In genomic region chr15:89998141-89998661, GRCh38 we compare ENCODE assay signal across 11 cellular contexts. TPM values are rescaled to one million over a fixed set of nuclear protein-coding genes. Genes with fewer than 3 reads are reported as not detected.
DNase-seq lines count a peak whose midpoint lies in the region; ATAC-seq, FAIRE-seq and TF ChIP-seq lines count a peak whose summit lies in the region.
"Had no signal": no experiment of that assay in that cellular context is flagged by ENCODE, and none has a peak within 500 bp of the region (broad histone marks: within the 10 kb centered on the region; RNA-seq: fewer than 3 reads in every experiment).

No MANE protein-coding gene starts in this region.

- H3K27ac ChIP-seq in OCI-LY7 (ENCODE audit: low read depth, low read length, poor library complexity, severe bottlenecking) (no peak overlapping the region), psoas muscle (no peak overlapping the region), Karpas-422 (ENCODE audit: low read length) (no peak overlapping the region)
- H3K27ac ChIP-seq: gastrocnemius medialis had no signal

- peaks cover 30% of the 10 kb centered on the region for H3K4me1 ChIP-seq in OCI-LY7 (ENCODE audit: insufficient read depth, low read length, poor library complexity, severe bottlenecking)
- H3K4me1 ChIP-seq in psoas muscle = peaks cover 13% of the 10 kb centered on the region
- peaks cover 20% of the 10 kb centered on the region for H3K4me1 ChIP-seq in Karpas-422 (ENCODE audit: low read length)

- H3K9ac ChIP-seq in Karpas-422 (ENCODE audit: low read length) = no peak overlapping the region

- FAIRE-seq in H54 (lab: Jason Lieb, UNC) = peak; percentile 38

- no peak overlapping the region for H3K4me3 Mint-ChIP-seq in activated CD8-positive, alpha-beta memory T cell treated with anti-CD3 and anti-CD28 coated beads, Interleukin-2, amount 10 ng/mL, durations not matched to agents 7 days and 5 days
- H3K4me3 Mint-ChIP-seq: GM23338 had no signal

- 55 to 68% (median 62%) methylated on average over 5 of the region's 5 CpGs for WGBS in psoas muscle, 3 donors

- no peak overlapping the region for H3K4me3 ChIP-seq in OCI-LY7 (ENCODE audit: low read depth, low read length, poor library complexity, severe bottlenecking)
- H3K4me3 ChIP-seq in epithelial cell of esophagus (ENCODE audit: low read length) = no peak overlapping the region
- no peak overlapping the region for H3K4me3 ChIP-seq in psoas muscle
- H3K4me3 ChIP-seq in Karpas-422 (ENCODE audit: low read length) = no peak overlapping the region
- H3K4me3 ChIP-seq: gastrocnemius medialis had no signal

- H3K4me1 Mint-ChIP-seq in activated CD8-positive, alpha-beta memory T cell treated with anti-CD3 and anti-CD28 coated beads, Interleukin-2, amount 10 ng/mL, durations not matched to agents 7 days and 5 days = peaks cover 24% of the 10 kb centered on the region

- H3K36me3 Mint-ChIP-seq in activated CD8-positive, alpha-beta memory T cell treated with anti-CD3 and anti-CD28 coated beads, Interleukin-2, amount 10 ng/mL, durations not matched to agents 7 days and 5 days = peaks cover 4% of the 10 kb centered on the region

- peak; percentile 46 to 59 (median 51) for ATAC-seq in psoas muscle
- ATAC-seq in activated CD8-positive, alpha-beta memory T cell treated with anti-CD3 and anti-CD28 coated beads, Interleukin-2, amount 10 ng/mL, durations not matched to agents 7 days and 5 days = no peak
- ATAC-seq: gastrocnemius medialis, GM23338 had no signal

- no peak overlapping the region for H2AFZ ChIP-seq in OCI-LY7 (ENCODE audit: low read length)
- no peak overlapping the region for H2AFZ ChIP-seq in Karpas-422 (ENCODE audit: low read length)
- H2AFZ ChIP-seq: GM23338 had no signal

- DNase-seq in H54 (ENCODE audit: insufficient read length, low spot score) = peak; percentile 90
- no peak for DNase-seq in OCI-LY7 (ENCODE audit: low spot score)
- DNase-seq in epithelial cell of esophagus (ENCODE audit: low read depth) = peak; percentile 80
- DNase-seq in psoas muscle = no peak
- no peak for DNase-seq in stimulated activated CD4-positive, alpha-beta T cell treated with anti-CD3 and anti-CD28 coated beads, Interleukin-4, amount 100 ng/mL, for 24 hours
- DNase-seq in AML-193 (lab: John Stamatoyannopoulos, UW) = no peak
- no peak for DNase-seq in activated CD8-positive, alpha-beta memory T cell treated with anti-CD3 and anti-CD28 coated beads, Interleukin-2, amount 10 ng/mL, durations not matched to agents 7 days and 5 days
- no peak for DNase-seq in Karpas-422
- DNase-seq: gastrocnemius medialis, KBM-7 had no signal

- H4K20me1 ChIP-seq in OCI-LY7 (ENCODE audit: insufficient read depth, low read length) (no peaks in the 10 kb centered on the region), Karpas-422 (ENCODE audit: insufficient read depth, low read depth, low read length) (no peaks in the 10 kb centered on the region)

- H3K36me3 ChIP-seq in OCI-LY7 (ENCODE audit: insufficient read depth, low read length) (no peaks in the 10 kb centered on the region), psoas muscle (ENCODE audit: insufficient read depth in 1 of 2, low read depth in 1 of 2) (no peaks in the 10 kb centered on the region), Karpas-422 (ENCODE audit: insufficient read depth, low read length) (no peaks in the 10 kb centered on the region)
- H3K36me3 ChIP-seq: gastrocnemius medialis had no signal

- H3K79me2 ChIP-seq in OCI-LY7 (ENCODE audit: insufficient read depth, low read depth, low read length) = peaks cover 9% of the 10 kb centered on the region; the same call in 1 of the 2 replicates
- peaks cover 15% of the 10 kb centered on the region for H3K79me2 ChIP-seq in Karpas-422 (ENCODE audit: low read length)

- POLR2A ChIA-PET in OCI-LY7 (lab: Charles Lee) = interaction anchor here (0.6 to 0.8 kb wide), 2 partner anchors 12 to 23 kb away, joined by 3 read pairs; no protein-coding TSS in a partner anchor

- H3K27ac Mint-ChIP-seq in activated CD8-positive, alpha-beta memory T cell treated with anti-CD3 and anti-CD28 coated beads, Interleukin-2, amount 10 ng/mL, durations not matched to agents 7 days and 5 days = no peak overlapping the region
- H3K27ac Mint-ChIP-seq: GM23338 had no signal

- intact Hi-C loops in OCI-LY7 (cut with micrococcal nuclease; ENCODE audit: unreplicated experiment) = no loop called here
- intact Hi-C loops in psoas muscle (cut with DNase I) = no loop called here

- no peak for TF ChIP-seq CTCF in OCI-LY7 (conservative IDR thresholded peaks at IDR 0.05; ENCODE audit: low read length)
- no peak for TF ChIP-seq CTCF in epithelial cell of esophagus (IDR thresholded peaks at IDR 0.05; ENCODE audit: insufficient read depth, low read depth, low read length, missing control alignments)
- TF ChIP-seq CTCF in psoas muscle (IDR thresholded peaks at IDR 0.05) = no peak

- H3K4me2 ChIP-seq in OCI-LY7 (ENCODE audit: low read length) = no peak overlapping the region
- H3K4me2 ChIP-seq in Karpas-422 (ENCODE audit: low read depth, low read length, poor library complexity, severe bottlenecking) = no peak overlapping the region

- H3K9me3 ChIP-seq in OCI-LY7 (ENCODE audit: low read length) (no peaks in the 10 kb centered on the region), psoas muscle (no peaks in the 10 kb centered on the region), Karpas-422 (ENCODE audit: low read length) (no peaks in the 10 kb centered on the region)
- H3K9me3 ChIP-seq: gastrocnemius medialis had no signal

- peaks cover 8% of the 10 kb centered on the region for H3K27me3 Mint-ChIP-seq in activated CD8-positive, alpha-beta memory T cell treated with anti-CD3 and anti-CD28 coated beads, Interleukin-2, amount 10 ng/mL, durations not matched to agents 7 days and 5 days

- no peaks in the 10 kb centered on the region for H3K9me2 ChIP-seq in OCI-LY7 (ENCODE audit: insufficient read depth, low read length)
- H3K9me2 ChIP-seq in Karpas-422 (replicated peaks; ENCODE audit: insufficient read depth, low read length) = no peaks in the 10 kb centered on the region

- CTCF ChIA-PET in OCI-LY7 (lab: Charles Lee; ENCODE audit: unreplicated experiment) = no interaction called here
- CTCF ChIA-PET in activated CD8-positive, alpha-beta memory T cell treated with anti-CD3 and anti-CD28 coated beads, Interleukin-2, amount 10 ng/mL, durations not matched to agents 7 days and 5 days (lab: Charles Lee) = interaction anchor here (1.1 to 1.3 kb wide), 4 partner anchors 73 to 123 kb away, joined by 3 to 5 read pairs (median 3); no protein-coding TSS in a partner anchor

- BruUV-seq in OCI-LY7 (replicated peaks; lab: Mats Ljungman, UMichigan) = TSS peak; percentile 41

- no peaks in the 10 kb centered on the region for H3K9me3 Mint-ChIP-seq in activated CD8-positive, alpha-beta memory T cell treated with anti-CD3 and anti-CD28 coated beads, Interleukin-2, amount 10 ng/mL, durations not matched to agents 7 days and 5 days (ENCODE audit: low read depth)

- H3K27me3 ChIP-seq in psoas muscle (ENCODE audit: insufficient read depth in 3 of 3, low read length in 2 of 3) = no peaks in the 10 kb centered on the region
- H3K27me3 ChIP-seq in Karpas-422 (ENCODE audit: low read length) = no peaks in the 10 kb centered on the region
- H3K27me3 ChIP-seq: gastrocnemius medialis had no signal

- TF ChIP-seq POLR2A in H54 (IDR thresholded peaks at IDR 0.05; ENCODE audit: low read depth, low read length) = no peak

RNA-seq across cellular contexts. Expression of gene ZNF710, which starts 2.9 kb away (rescaled TPM):
- 8.6 and 13.8 TPM in 2 replicates for total RNA-seq in OCI-LY7 (2014; rRNA removed; shearing (Covaris generic))
- 19.0 and 21.9 TPM in 2 replicates for total RNA-seq in OCI-LY7 (2022)
- total RNA-seq in psoas muscle = 1 to 10 TPM; 3.1 to 8.1 (median 5.6) TPM
- 1 to 10 TPM; 1.3 to 4.5 (median 1.9) TPM for polyA plus RNA-seq in psoas muscle
- total RNA-seq in activated CD8-positive, alpha-beta memory T cell treated with anti-CD3 and anti-CD28 coated beads, Interleukin-2, amount 10 ng/mL, durations not matched to agents 7 days and 5 days = 10 to 100 TPM; 14.1 to 16.6 TPM
- 25.2 and 32.3 TPM in 2 replicates for total RNA-seq in Karpas-422 (2014; rRNA removed; shearing (Covaris generic); ENCODE audit: low replicate concordance)

Comparison
In these comparisons a context has a peak if more than half of its experiments do, and no peak if none do; other contexts are left out.
1. DNase-seq: peak in H54 (single experiment) and epithelial cell of esophagus (single experiment); none in OCI-LY7 (single experiment), psoas muscle (0 of 2), stimulated activated CD4-positive, alpha-beta T cell treated with anti-CD3 and anti-CD28 coated beads, Interleukin-4, amount 100 ng/mL, for 24 hours (single experiment), AML-193 (0 of 2), activated CD8-positive, alpha-beta memory T cell treated with anti-CD3 and anti-CD28 coated beads, Interleukin-2, amount 10 ng/mL, durations not matched to agents 7 days and 5 days (single experiment) and Karpas-422 (single experiment).